In the genomic region with DNA sequence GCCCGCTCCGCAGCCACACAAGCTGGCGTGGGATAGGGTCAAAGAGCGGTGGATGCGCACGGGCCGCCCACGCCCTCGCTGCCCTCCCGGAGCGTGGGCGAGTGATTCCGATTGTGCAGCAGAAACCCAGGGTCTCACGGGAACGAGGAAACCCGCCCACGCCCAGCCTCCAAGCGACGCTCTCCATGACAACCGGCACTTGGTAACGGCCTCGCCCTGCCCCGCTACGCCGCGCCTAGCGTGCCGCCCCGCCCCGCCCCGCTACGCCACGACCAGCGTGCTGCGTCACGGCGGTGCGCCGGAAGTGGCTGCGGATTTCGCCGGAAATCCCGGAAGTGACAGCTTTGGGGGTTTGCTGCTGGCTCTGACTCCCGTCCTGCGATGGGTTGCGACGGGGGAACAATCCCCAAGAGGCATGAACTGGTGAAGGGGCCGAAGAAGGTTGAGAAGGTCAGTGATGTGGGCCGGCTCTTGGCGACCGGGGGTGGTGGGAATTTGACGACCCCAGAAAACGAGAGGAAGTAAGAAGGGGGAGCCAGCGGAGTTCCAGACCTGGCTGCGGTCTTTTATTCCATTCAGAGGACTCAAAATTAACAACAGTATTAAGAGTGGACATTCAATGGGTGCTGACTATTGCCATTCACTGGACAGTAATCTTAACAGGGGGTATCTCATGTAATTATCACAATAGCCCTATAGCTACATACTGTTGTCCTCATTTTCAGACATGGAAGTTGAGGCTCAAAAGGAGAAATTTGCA, we compare ENCODE assay signal across 1 cellular context.
TF ChIP-seq lines count a peak whose summit lies in the region.

A gene with protein sequence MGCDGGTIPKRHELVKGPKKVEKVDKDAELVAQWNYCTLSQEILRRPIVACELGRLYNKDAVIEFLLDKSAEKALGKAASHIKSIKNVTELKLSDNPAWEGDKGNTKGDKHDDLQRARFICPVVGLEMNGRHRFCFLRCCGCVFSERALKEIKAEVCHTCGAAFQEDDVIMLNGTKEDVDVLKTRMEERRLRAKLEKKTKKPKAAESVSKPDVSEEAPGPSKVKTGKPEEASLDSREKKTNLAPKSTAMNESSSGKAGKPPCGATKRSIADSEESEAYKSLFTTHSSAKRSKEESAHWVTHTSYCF (plus strand): TSS at position 311 of the 760 bp plus-strand sequence. CDS start 71 bp downstream, at position 382.

TF ChIP-seq in HepG2, 621 proteins besides CTCF, POLR2A, EP300 and RAD21 (continued from another document and continues in another):
- TF ChIP-seq ZNF800 (CRISPR knock-in tag; IDR thresholded peaks at IDR 0.05) (peak; percentile 93), NRL (CRISPR knock-in tag; IDR thresholded peaks at IDR 0.05; ENCODE audit: borderline replicate concordance) (peak; percentile 98), ELF1 (CRISPR knock-in tag; IDR thresholded peaks at IDR 0.05) (peak; percentile 99), MXI1 (IDR thresholded peaks at IDR 0.05; ENCODE audit: borderline replicate concordance, low read depth, low read length) (peak; percentile 100), PRMT3 (CRISPR knock-in tag; IDR thresholded peaks at IDR 0.05; ENCODE audit: borderline replicate concordance, low read depth) (no peak), BHLHE40 (IDR thresholded peaks at IDR 0.05; ENCODE audit: low read length) (peak; percentile 76), ZNF572 (CRISPR knock-in tag; IDR thresholded peaks at IDR 0.05) (peak; percentile 98; the same call in 1 of the 2 replicates), DDIT3 (CRISPR knock-in tag; IDR thresholded peaks at IDR 0.05) (no peak), ZBTB10 (CRISPR knock-in tag; IDR thresholded peaks at IDR 0.05; ENCODE audit: borderline replicate concordance) (peak; percentile 81; the same call in 1 of the 2 replicates), ZNF878 (CRISPR knock-in tag; IDR thresholded peaks at IDR 0.05) (no peak), ZBTB7B (CRISPR knock-in tag; IDR thresholded peaks at IDR 0.05) (peak; percentile 76), NR2C2 (CRISPR knock-in tag; IDR thresholded peaks at IDR 0.05; ENCODE audit: borderline replicate concordance) (peak; percentile 94), ATAD3A (CRISPR knock-in tag; IDR thresholded peaks at IDR 0.05) (peak; percentile 80; the same call in 1 of the 2 replicates), ATF6 (CRISPR knock-in tag; conservative IDR thresholded peaks at IDR 0.05) (no peak; the same call in 1 of the 2 replicates), GZF1 (CRISPR knock-in tag; IDR thresholded peaks at IDR 0.05) (no peak), ZNF225 (CRISPR knock-in tag; IDR thresholded peaks at IDR 0.05) (no peak; the same call in 1 of the 2 replicates), ZNF761 (CRISPR knock-in tag; conservative IDR thresholded peaks at IDR 0.05) (peak; percentile 88), ZNF607 (CRISPR knock-in tag; IDR thresholded peaks at IDR 0.05; ENCODE audit: borderline replicate concordance) (peak; percentile 98), THAP9 (CRISPR knock-in tag; IDR thresholded peaks at IDR 0.05; ENCODE audit: borderline replicate concordance) (peak; percentile 100), NR1H2 (CRISPR knock-in tag; IDR thresholded peaks at IDR 0.05; ENCODE audit: borderline replicate concordance, low read depth) (no peak), ZBTB8A (CRISPR knock-in tag; IDR thresholded peaks at IDR 0.05; ENCODE audit: borderline replicate concordance, low read depth) (no peak), CENPX (CRISPR knock-in tag; IDR thresholded peaks at IDR 0.05) (no peak), NFIC (IDR thresholded peaks at IDR 0.05; ENCODE audit: low read length) (no peak), MTF2 (CRISPR knock-in tag; IDR thresholded peaks at IDR 0.05; ENCODE audit: borderline replicate concordance) (no peak), MXD3 (CRISPR knock-in tag; IDR thresholded peaks at IDR 0.05) (peak; percentile 88; the same call in 1 of the 2 replicates), SMAD3 (CRISPR knock-in tag; IDR thresholded peaks at IDR 0.05) (peak; percentile 96), ZNF768 (CRISPR knock-in tag; IDR thresholded peaks at IDR 0.05) (peak; percentile 67; the same call in 1 of the 2 replicates), PHB2 (IDR thresholded peaks at IDR 0.05; ENCODE audit: partially characterized antibody) (no peak), FOXP1 (IDR thresholded peaks at IDR 0.05) (no peak), FOXP1 (CRISPR knock-in tag; IDR thresholded peaks at IDR 0.05) (peak; percentile 52; the same call in 1 of the 2 replicates), DBP (CRISPR knock-in tag; IDR thresholded peaks at IDR 0.05; ENCODE audit: not compliant biosample characterization) (peak; percentile 76), CBX2 (IDR thresholded peaks at IDR 0.05; ENCODE audit: low read depth, low read length) (no peak), CBX2 (CRISPR knock-in tag; IDR thresholded peaks at IDR 0.05; ENCODE audit: low read depth) (0 out of 2 replicates have a peak, but pooled peaks have one; percentile 52)
- TF ChIP-seq, protein P1, sequence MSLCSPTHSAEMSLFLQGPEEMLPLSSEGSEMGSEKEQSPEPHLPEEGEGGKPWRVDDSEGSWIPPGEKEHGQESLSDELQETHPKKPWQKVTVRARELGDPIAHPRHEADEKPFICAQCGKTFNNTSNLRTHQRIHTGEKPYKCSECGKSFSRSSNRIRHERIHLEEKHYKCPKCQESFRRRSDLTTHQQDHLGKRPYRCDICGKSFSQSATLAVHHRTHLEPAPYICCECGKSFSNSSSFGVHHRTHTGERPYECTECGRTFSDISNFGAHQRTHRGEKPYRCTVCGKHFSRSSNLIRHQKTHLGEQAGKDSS (CRISPR knock-in tag; IDR thresholded peaks at IDR 0.05; ENCODE audit: borderline replicate concordance, low read depth) = peak; percentile 94; the same call in 1 of the 2 replicates
- TF ChIP-seq, protein P2, sequence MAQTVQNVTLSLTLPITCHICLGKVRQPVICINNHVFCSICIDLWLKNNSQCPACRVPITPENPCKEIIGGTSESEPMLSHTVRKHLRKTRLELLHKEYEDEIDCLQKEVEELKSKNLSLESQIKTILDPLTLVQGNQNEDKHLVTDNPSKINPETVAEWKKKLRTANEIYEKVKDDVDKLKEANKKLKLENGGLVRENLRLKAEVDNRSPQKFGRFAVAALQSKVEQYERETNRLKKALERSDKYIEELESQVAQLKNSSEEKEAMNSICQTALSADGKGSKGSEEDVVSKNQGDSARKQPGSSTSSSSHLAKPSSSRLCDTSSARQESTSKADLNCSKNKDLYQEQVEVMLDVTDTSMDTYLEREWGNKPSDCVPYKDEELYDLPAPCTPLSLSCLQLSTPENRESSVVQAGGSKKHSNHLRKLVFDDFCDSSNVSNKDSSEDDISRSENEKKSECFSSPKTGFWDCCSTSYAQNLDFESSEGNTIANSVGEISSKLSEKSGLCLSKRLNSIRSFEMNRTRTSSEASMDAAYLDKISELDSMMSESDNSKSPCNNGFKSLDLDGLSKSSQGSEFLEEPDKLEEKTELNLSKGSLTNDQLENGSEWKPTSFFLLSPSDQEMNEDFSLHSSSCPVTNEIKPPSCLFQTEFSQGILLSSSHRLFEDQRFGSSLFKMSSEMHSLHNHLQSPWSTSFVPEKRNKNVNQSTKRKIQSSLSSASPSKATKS (CRISPR knock-in tag; IDR thresholded peaks at IDR 0.05) = no peak
- TF ChIP-seq, protein P3, sequence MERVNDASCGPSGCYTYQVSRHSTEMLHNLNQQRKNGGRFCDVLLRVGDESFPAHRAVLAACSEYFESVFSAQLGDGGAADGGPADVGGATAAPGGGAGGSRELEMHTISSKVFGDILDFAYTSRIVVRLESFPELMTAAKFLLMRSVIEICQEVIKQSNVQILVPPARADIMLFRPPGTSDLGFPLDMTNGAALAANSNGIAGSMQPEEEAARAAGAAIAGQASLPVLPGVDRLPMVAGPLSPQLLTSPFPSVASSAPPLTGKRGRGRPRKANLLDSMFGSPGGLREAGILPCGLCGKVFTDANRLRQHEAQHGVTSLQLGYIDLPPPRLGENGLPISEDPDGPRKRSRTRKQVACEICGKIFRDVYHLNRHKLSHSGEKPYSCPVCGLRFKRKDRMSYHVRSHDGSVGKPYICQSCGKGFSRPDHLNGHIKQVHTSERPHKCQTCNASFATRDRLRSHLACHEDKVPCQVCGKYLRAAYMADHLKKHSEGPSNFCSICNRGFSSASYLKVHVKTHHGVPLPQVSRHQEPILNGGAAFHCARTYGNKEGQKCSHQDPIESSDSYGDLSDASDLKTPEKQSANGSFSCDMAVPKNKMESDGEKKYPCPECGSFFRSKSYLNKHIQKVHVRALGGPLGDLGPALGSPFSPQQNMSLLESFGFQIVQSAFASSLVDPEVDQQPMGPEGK (CRISPR knock-in tag; IDR thresholded peaks at IDR 0.05) = peak; percentile 79; the same call in 1 of the 2 replicates
- TF ChIP-seq, protein P4, sequence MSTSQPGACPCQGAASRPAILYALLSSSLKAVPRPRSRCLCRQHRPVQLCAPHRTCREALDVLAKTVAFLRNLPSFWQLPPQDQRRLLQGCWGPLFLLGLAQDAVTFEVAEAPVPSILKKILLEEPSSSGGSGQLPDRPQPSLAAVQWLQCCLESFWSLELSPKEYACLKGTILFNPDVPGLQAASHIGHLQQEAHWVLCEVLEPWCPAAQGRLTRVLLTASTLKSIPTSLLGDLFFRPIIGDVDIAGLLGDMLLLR (CRISPR knock-in tag; IDR thresholded peaks at IDR 0.05) = peak; percentile 69; the same call in 1 of the 2 replicates
